In the genomic region with DNA sequence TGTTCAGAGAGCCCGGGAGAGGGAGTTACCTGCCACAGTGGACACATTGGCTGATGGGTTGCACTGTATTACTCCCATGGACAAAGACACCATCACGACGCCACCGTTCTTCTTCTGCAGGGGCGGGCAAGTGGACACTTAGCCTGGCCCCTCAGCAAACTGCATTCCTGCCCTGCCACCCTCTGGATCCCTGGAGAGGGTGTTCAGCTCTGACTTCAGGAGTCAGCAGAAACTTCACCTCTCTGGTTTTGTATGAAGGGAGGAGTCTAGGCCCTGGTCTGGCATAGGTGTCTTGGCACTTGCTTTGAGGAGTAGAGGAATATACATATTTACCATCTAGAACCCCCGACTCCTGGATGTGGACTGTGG, we compare ENCODE assay signal across 1 cellular context.
TF ChIP-seq lines count a peak whose summit lies in the region.

No MANE protein-coding gene starts in this region.

TF ChIP-seq in HepG2, 621 proteins besides CTCF, POLR2A, EP300 and RAD21:
- TF ChIP-seq ZNF788 (CRISPR knock-in tag; IDR thresholded peaks at IDR 0.05; ENCODE audit: borderline replicate concordance) (0 out of 2 replicates have a peak, but pooled peaks have one; percentile 34), SAP130 (CRISPR knock-in tag; IDR thresholded peaks at IDR 0.05; ENCODE audit: low read depth) (0 out of 2 replicates have a peak, but pooled peaks have one; percentile 24), ZBTB38 (CRISPR knock-in tag; IDR thresholded peaks at IDR 0.05) (0 out of 2 replicates have a peak, but pooled peaks have one; percentile 20), ZNF773 (CRISPR knock-in tag; IDR thresholded peaks at IDR 0.05; ENCODE audit: borderline replicate concordance) (0 out of 2 replicates have a peak, but pooled peaks have one; percentile 18), TEAD3 (CRISPR knock-in tag; optimal IDR thresholded peaks at IDR 0.05; ENCODE audit: borderline replicate concordance) (peak; percentile 47), ZNF274 (CRISPR knock-in tag; IDR thresholded peaks at IDR 0.05) (no peak), STAG1 (CRISPR knock-in tag; IDR thresholded peaks at IDR 0.05) (peak; percentile 64), XRCC5 (optimal IDR thresholded peaks at IDR 0.05; ENCODE audit: low read length) (peak; percentile 25), FOSL1 (CRISPR knock-in tag; IDR thresholded peaks at IDR 0.05; ENCODE audit: borderline replicate concordance) (no peak)
